In genomic region chr17:57997085-57997809, GRCh38 we compare ENCODE assay signal across 1 cellular context.
TF ChIP-seq lines count a peak whose summit lies in the region.

No MANE protein-coding gene starts in this region.

TF ChIP-seq in K562, 482 proteins besides CTCF, POLR2A, EP300 and RAD21:
- TF ChIP-seq RBM17 (IDR thresholded peaks at IDR 0.05; ENCODE audit: borderline replicate concordance, low read depth, low read length): no peak
- TF ChIP-seq CEBPB (tag; IDR thresholded peaks at IDR 0.05): no peak
- TF ChIP-seq EHMT2 (IDR thresholded peaks at IDR 0.05): no peak
- peak; percentile 85 for TF ChIP-seq ZNF316 (IDR thresholded peaks at IDR 0.05)
- TF ChIP-seq AFF4 (CRISPR knock-in tag; IDR thresholded peaks at IDR 0.05): 0 out of 2 replicates have a peak, but pooled peaks have one; percentile 40
- TF ChIP-seq SUPT5H (IDR thresholded peaks at IDR 0.05): 0 out of 2 replicates have a peak, but pooled peaks have one; percentile 66
- no peak for TF ChIP-seq ZNF280A (IDR thresholded peaks at IDR 0.05; ENCODE audit: low read depth, partially characterized antibody)
- TF ChIP-seq POLR2G (IDR thresholded peaks at IDR 0.05; ENCODE audit: low read depth, low read length): 0 out of 2 replicates have a peak, but pooled peaks have one; percentile 43
- TF ChIP-seq MAFF (IDR thresholded peaks at IDR 0.05; ENCODE audit: low read length): peak; percentile 36; the same call in 1 of the 2 replicates
- TF ChIP-seq POLR2H (tag; IDR thresholded peaks at IDR 0.05; ENCODE audit: low read depth): peak; percentile 42
- TF ChIP-seq RREB1 (CRISPR knock-in tag; IDR thresholded peaks at IDR 0.05): no peak
- peak; percentile 82; the same call in 1 of the 2 replicates for TF ChIP-seq POLR2AphosphoS2 (IDR thresholded peaks at IDR 0.05; ENCODE audit: low read length)
- no peak for TF ChIP-seq E2F3 (CRISPR knock-in tag; IDR thresholded peaks at IDR 0.05)
- TF ChIP-seq HOMEZ (CRISPR knock-in tag; IDR thresholded peaks at IDR 0.05): no peak
- no peak for TF ChIP-seq ZNF232 (CRISPR knock-in tag; IDR thresholded peaks at IDR 0.05)
- TF ChIP-seq CBX8 (IDR thresholded peaks at IDR 0.05; ENCODE audit: borderline replicate concordance, extremely low read depth, low read depth, low read length, poor library complexity, severe bottlenecking): no peak
- TF ChIP-seq MAFG (tag; conservative IDR thresholded peaks at IDR 0.05): peak; percentile 37; the same call in 1 of the 2 replicates
- TF ChIP-seq CHD2 (IDR thresholded peaks at IDR 0.05; ENCODE audit: low read depth, low read length): no peak
- peak; percentile 72 for TF ChIP-seq C11orf30 (IDR thresholded peaks at IDR 0.05; ENCODE audit: low read depth)
- TF ChIP-seq SNRNP70 (optimal IDR thresholded peaks at IDR 0.05; ENCODE audit: low read depth, low read length): no peak
- TF ChIP-seq SAFB (IDR thresholded peaks at IDR 0.05; ENCODE audit: borderline replicate concordance, low read depth, low read length): no peak
- no peak for TF ChIP-seq HNRNPH1 (optimal IDR thresholded peaks at IDR 0.05; ENCODE audit: low read depth, low read length)
- no peak for TF ChIP-seq TRIM24 (IDR thresholded peaks at IDR 0.05)
- TF ChIP-seq E2F8 (IDR thresholded peaks at IDR 0.05; ENCODE audit: low read depth, partially characterized antibody): peak; percentile 18
- no peak for TF ChIP-seq HOXB6 (CRISPR knock-in tag; IDR thresholded peaks at IDR 0.05; ENCODE audit: borderline replicate concordance)
- TF ChIP-seq FOXJ3 (CRISPR knock-in tag; IDR thresholded peaks at IDR 0.05): no peak
- no peak for TF ChIP-seq HNRNPK (IDR thresholded peaks at IDR 0.05; ENCODE audit: low read depth, low read length, poor library complexity, severe bottlenecking)
- no peak for TF ChIP-seq SMARCC2 (IDR thresholded peaks at IDR 0.05; ENCODE audit: low read depth)
